21 cellular contexts compared by ENCODE assay signal in genomic region chr10:86311900-86312299, GRCh38. TPM values are rescaled to one million over a fixed set of nuclear protein-coding genes. Genes with fewer than 3 reads are reported as not detected.
DNase-seq lines count a peak whose midpoint lies in the region; ATAC-seq, FAIRE-seq and TF ChIP-seq lines count a peak whose summit lies in the region.
"Had no signal": no experiment of that assay in that cellular context is flagged by ENCODE, and none has a peak within 500 bp of the region (broad histone marks: within the 10 kb centered on the region; RNA-seq: fewer than 3 reads in every experiment).

No MANE protein-coding gene starts in this region.

- H3K4me2 ChIP-seq in K562 (ENCODE audit: insufficient read depth, low read length) (no peak overlapping the region), HepG2 (ENCODE audit: low read depth, low read length) (no peak overlapping the region)
- H3K4me2 ChIP-seq: BLaER1 had no signal

- H3K79me2 ChIP-seq in K562 (ENCODE audit: control insufficient read depth, insufficient read depth, low read length) (no peaks in the 10 kb centered on the region), HepG2 (ENCODE audit: insufficient read depth, low read length) (no peaks in the 10 kb centered on the region)

- POLR2A ChIA-PET in K562 (lab: Yijun Ruan, JAX): interaction anchor here (1.2 kb wide), 1 partner anchor 13 kb away, joined by 3 read pairs; no protein-coding TSS in a partner anchor
- POLR2A ChIA-PET in HepG2 (lab: Yijun Ruan, JAX): no interaction called here

- TF ChIP-seq POLR2A in K562 (conservative IDR thresholded peaks at IDR 0.05): no peak
- TF ChIP-seq POLR2A in HepG2 (IDR thresholded peaks at IDR 0.05; ENCODE audit: insufficient read depth in 1 of 2, low read depth in 2 of 2, low read length in 2 of 2): no peak
- TF ChIP-seq POLR2A in vagina (IDR thresholded peaks at IDR 0.05): no peak

- no peak overlapping the region for H2AFZ ChIP-seq in K562 (ENCODE audit: low read depth, low read length)
- no peak overlapping the region for H2AFZ ChIP-seq in HepG2 (ENCODE audit: low read length)

- TF ChIP-seq EP300 in K562 (IDR thresholded peaks at IDR 0.05; ENCODE audit: low read length): no peak
- TF ChIP-seq EP300 in HepG2 (IDR thresholded peaks at IDR 0.05; ENCODE audit: low read depth in 2 of 2, low read length in 2 of 2): no peak
- TF ChIP-seq EP300 in HepG2 (CRISPR knock-in tag; IDR thresholded peaks at IDR 0.05; ENCODE audit: borderline replicate concordance): no peak

- H3K9me1 ChIP-seq in K562 (ENCODE audit: control insufficient read depth, insufficient read depth, low read length): no peaks in the 10 kb centered on the region

- peak; percentile 6 for DNase-seq in CD14-positive monocyte (ENCODE audit: low spot score)
- no peak for DNase-seq in K562 (ENCODE audit: extremely low read depth in 1 of 4, low spot score in 3 of 4)
- no peak for DNase-seq in HepG2 (ENCODE audit: low spot score)
- DNase-seq in substantia nigra (lab: John Stamatoyannopoulos, UW): no peak
- DNase-seq in NCI-H2227 treated with DMSO at 0.1 percent for 48 hours (lab: John Stamatoyannopoulos, UW): no peak
- DNase-seq in vagina (ENCODE audit: extremely low spot score in 2 of 2): no peak
- DNase-seq: CD4-positive, alpha-beta T cell; Kasumi-1; MV-4-11; NCI-H1105; NCI-H1436 treated with DMSO at 0.1 percent for 48 hours; NCI-H187 treated with DMSO at 0.1 percent for 48 hours; NCI-H446 treated with DMSO at 0.1 percent for 48 hours; NCI-H526; SHP77 treated with DMSO at 0.1 percent for 48 hours had no signal

- no peak overlapping the region for H3K9ac ChIP-seq in K562 (ENCODE audit: insufficient read depth in 1 of 2, low read depth in 2 of 2, low read length in 2 of 2)
- H3K9ac ChIP-seq in HepG2 (ENCODE audit: insufficient read depth, low read depth, low read length): no peak overlapping the region
- H3K9ac ChIP-seq: BLaER1 had no signal

- H4K20me1 ChIP-seq in K562 (replicated peaks; ENCODE audit: control insufficient read depth, insufficient read depth, low read length) (no peaks in the 10 kb centered on the region), HepG2 (ENCODE audit: insufficient read depth, low read length) (no peaks in the 10 kb centered on the region)

- WGBS in K562 (ENCODE audit: insufficient coverage, low coverage, missing lambda C conversion rate): 0% methylated on average over 1 of the region's 1 CpG
- WGBS in HepG2 (ENCODE audit: low lambda C conversion rate): 0% methylated on average over 1 of the region's 1 CpG

- H3K4me1 ChIP-seq in K562 (replicated peaks in 1 of 2; ENCODE audit: control insufficient read depth in 2 of 2, insufficient read depth in 2 of 2, low read length in 2 of 2): no peaks in the 10 kb centered on the region
- H3K4me1 ChIP-seq in HepG2 (ENCODE audit: insufficient read depth, low read length): no peaks in the 10 kb centered on the region
- no peaks in the 10 kb centered on the region for H3K4me1 ChIP-seq in vagina
- H3K4me1 ChIP-seq: BLaER1 had no signal

- FAIRE-seq in K562 (lab: Jason Lieb, UNC) (no peak), HepG2 (lab: Jason Lieb, UNC) (no peak)
- FAIRE-seq: D721Med, H54 had no signal

- H3K4me3 Mint-ChIP-seq in CD14-positive monocyte: no peak overlapping the region
- H3K4me3 Mint-ChIP-seq: CD4-positive, alpha-beta T cell had no signal

- intact Hi-C loops in CD14-positive monocyte (cut with micrococcal nuclease) (no loop called here), K562 (cut with micrococcal nuclease) (no loop called here), HepG2 (cut with micrococcal nuclease; ENCODE audit: unreplicated experiment) (no loop called here), vagina (cut with DNase I) (no loop called here)

- H3K9me3 ChIP-seq in K562 (replicated peaks; ENCODE audit: control insufficient read depth, insufficient read depth, low read depth, low read length): no peaks in the 10 kb centered on the region
- H3K9me3 ChIP-seq in HepG2 (ENCODE audit: low read length): no peaks in the 10 kb centered on the region
- H3K9me3 ChIP-seq in vagina: no peaks in the 10 kb centered on the region
- H3K9me3 ChIP-seq: BLaER1 had no signal

- H3K27ac ChIP-seq in K562 (ENCODE audit: extremely low read depth, low read depth, low read length) (no peak overlapping the region), HepG2 (ENCODE audit: extremely low read length, insufficient read depth, low read length) (no peak overlapping the region), substantia nigra (ENCODE audit: low read depth, low read length, poor library complexity, severe bottlenecking) (peak overlapping the region; percentile 96), vagina (no peak overlapping the region)
- H3K27ac ChIP-seq: BLaER1 had no signal

- TF ChIP-seq RAD21 in K562 (CRISPR knock-in tag; conservative IDR thresholded peaks at IDR 0.05 in 1 of 2, IDR thresholded peaks at IDR 0.05 in 1 of 2): no peak
- no peak for TF ChIP-seq RAD21 in HepG2 (CRISPR knock-in tag; IDR thresholded peaks at IDR 0.05)

- no peak overlapping the region for H3K4me3 ChIP-seq in K562
- no peak overlapping the region for H3K4me3 ChIP-seq in HepG2 (replicated peaks in 1 of 3; ENCODE audit: insufficient read depth in 1 of 3, low read depth in 2 of 3, low read length in 3 of 3)
- no peak overlapping the region for H3K4me3 ChIP-seq in vagina
- H3K4me3 ChIP-seq: BLaER1 had no signal

- CTCF ChIA-PET in K562 (lab: Yijun Ruan, JAX; ENCODE audit: low intra/inter-chr PET ratio) (no interaction called here), HepG2 (lab: Yijun Ruan, JAX; ENCODE audit: low intra/inter-chr PET ratio, low total read pairs) (no interaction called here)

- no peak for ATAC-seq in K562
- no peak for ATAC-seq in HepG2
- no peak for ATAC-seq in HG02885 (IDR thresholded peaks at IDR 0.05; ENCODE audit: poor library complexity, unreplicated experiment)

- H3K36me3 ChIP-seq in K562 (ENCODE audit: control insufficient read depth, insufficient read depth, low read length): no peaks in the 10 kb centered on the region
- H3K36me3 ChIP-seq in HepG2 (replicated peaks in 1 of 2; ENCODE audit: control insufficient read depth in 1 of 2, insufficient read depth in 2 of 2, low read length in 2 of 2): no peaks in the 10 kb centered on the region
- no peaks in the 10 kb centered on the region for H3K36me3 ChIP-seq in vagina
- H3K36me3 ChIP-seq: BLaER1 had no signal

- H3K27me3 ChIP-seq in K562 (ENCODE audit: control insufficient read depth in 2 of 2, insufficient read depth in 2 of 2, low read length in 2 of 2): no peaks in the 10 kb centered on the region
- H3K27me3 ChIP-seq in HepG2 (ENCODE audit: control insufficient read depth in 1 of 2, insufficient read depth in 2 of 2, low read length in 2 of 2): peaks cover 0 to 7% of the 10 kb centered on the region in 2 experiments; a peak in 1 of 5 replicates
- no peaks in the 10 kb centered on the region for H3K27me3 ChIP-seq in vagina
- H3K27me3 ChIP-seq: BLaER1 had no signal

- no peaks in the 10 kb centered on the region for H3K36me3 Mint-ChIP-seq in CD14-positive monocyte

- H3K4me1 Mint-ChIP-seq in CD14-positive monocyte: no peaks in the 10 kb centered on the region

- H3K27me3 Mint-ChIP-seq in CD14-positive monocyte (ENCODE audit: low read depth in 3 of 3): peaks cover 6 to 7% (median 6%) of the 10 kb centered on the region in 3 donors

- no peak for TF ChIP-seq CTCF in CD14-positive monocyte (IDR thresholded peaks at IDR 0.05)
- TF ChIP-seq CTCF in K562 (IDR thresholded peaks at IDR 0.05 in 2 of 3, conservative IDR thresholded peaks at IDR 0.05 in 1 of 3; ENCODE audit: insufficient read depth in 2 of 3, low read depth in 1 of 3, low read length in 3 of 3): no peak
- no peak for TF ChIP-seq CTCF in HepG2 (CRISPR knock-in tag; IDR thresholded peaks at IDR 0.05)
- TF ChIP-seq CTCF in vagina (IDR thresholded peaks at IDR 0.05): no peak

- H3K27ac Mint-ChIP-seq in CD14-positive monocyte: no peak overlapping the region
- H3K27ac Mint-ChIP-seq: CD4-positive, alpha-beta T cell had no signal

- in situ Hi-C loops in K562 (cut with MboI): no loop called here
- in situ Hi-C loops in HepG2 (cut with HindIII; ENCODE audit: extremely low pct_ligation_motif_present, low pct_unique_long_range_greater_than_20kb): no loop called here

- H3K9me3 Mint-ChIP-seq in CD14-positive monocyte: peaks cover 0 to 2% (median 0%) of the 10 kb centered on the region in 7 donors
- H3K9me3 Mint-ChIP-seq: CD4-positive, alpha-beta T cell had no signal

- BruUV-seq in K562 (replicated peaks; lab: Mats Ljungman, UMichigan) (no TSS peak), HepG2 (replicated peaks; lab: Mats Ljungman, UMichigan) (no TSS peak)

RNA-seq across cellular contexts. Expression of gene GRID1, which starts 54.7 kb away (rescaled TPM):
- polyA plus RNA-seq in CD14-positive monocyte (not detected), K562 (2011; rRNA removed) (0.01 TPM in 2 replicates), K562 (2014; fragmentation: Illumina TruSeq; extraction: Trizol) (1.2 and 4.7 TPM in 2 replicates), K562 (2014; fragmentation: Nextera tagmentation; extraction: Ambion mirVana) (under 1 TPM; 0.35 to 0.55 TPM), K562 (2014; rRNA removed) (3.3 and 5.3 TPM in 2 replicates), HepG2 (2011; rRNA removed) (0.03 and 0.05 TPM in 2 replicates)
- 0.18 TPM in 1 of 2 replicates, not detected in the other for total RNA-seq in K562 (2011; cell fraction: chromatin; rRNA removed; ENCODE audit: low replicate concordance)
- 0.13 TPM in 1 of 2 replicates, not detected in the other for total RNA-seq in K562 (2011; cell fraction: nucleolus; rRNA removed)
- 0.15 TPM in 2 replicates for total RNA-seq in K562 (2011; cell fraction: nucleoplasm; rRNA removed)
- total RNA-seq in K562 (2014; rRNA removed) (3.4 and 3.8 TPM in 2 replicates), K562 (2014; rRNA removed; fragmentation: Illumina TruSeq; extraction: Trizol) (0.51 and 0.80 TPM in 2 replicates), K562 (2015; rRNA removed; fragmentation: Illumina TruSeq; extraction: Trizol) (1.8 and 2.5 TPM in 2 replicates), K562 (2021) (7.1 and 7.2 TPM in 2 replicates), HepG2 (2016; rRNA removed; fragmentation: Illumina TruSeq; extraction: Trizol) (not detected in 2 replicates), vagina (7.1 TPM)
- polyA plus RNA-seq in K562 (2011; cell fraction: cytosol; rRNA removed): not detected in 2 replicates
- 0.03 and 0.09 TPM in 2 replicates for polyA plus RNA-seq in K562 (2011; cell fraction: nucleus; rRNA removed)
- polyA plus RNA-seq in K562 (2012): 3.8 and 8.2 TPM in 2 replicates
- polyA minus RNA-seq in K562 (2011; rRNA and poly(A)+ RNA removed): 0.03 and 0.11 TPM in 2 replicates
- polyA minus RNA-seq in K562 (2011; cell fraction: cytosol; rRNA and poly(A)+ RNA removed): not detected in 2 replicates
- polyA minus RNA-seq in K562 (2011; cell fraction: nucleus; rRNA and poly(A)+ RNA removed): 0.11 TPM in 1 of 2 replicates, not detected in the other
- total RNA-seq in HepG2 (2016; cell fraction: cytosol; rRNA removed; fragmentation: Illumina TruSeq; extraction: Trizol; ENCODE audit: low read depth): not detected in 2 replicates
- total RNA-seq in HepG2 (2016; cell fraction: insoluble cytoplasmic fraction; rRNA removed; fragmentation: Illumina TruSeq; extraction: Trizol): not detected in 2 replicates
- total RNA-seq in HepG2 (2016; cell fraction: membrane; rRNA removed; fragmentation: Illumina TruSeq; extraction: Trizol): not detected in 2 replicates
- total RNA-seq in HepG2 (2016; cell fraction: nucleus; rRNA removed; fragmentation: Illumina TruSeq; extraction: Trizol): not detected in 2 replicates
- polyA plus RNA-seq in HepG2 (2011; cell fraction: cytosol; rRNA removed): 0.01 and 0.03 TPM in 2 replicates
- not detected in 2 replicates for polyA plus RNA-seq in HepG2 (2011; cell fraction: nucleus; rRNA removed)
- polyA plus RNA-seq in HepG2 (2012): not detected in 2 replicates
- polyA plus RNA-seq in HepG2 (2016; cell fraction: cytosol; fragmentation: Illumina TruSeq; extraction: Trizol; ENCODE audit: low read depth): not detected in 2 replicates
- not detected in 2 replicates for polyA plus RNA-seq in HepG2 (2016; cell fraction: insoluble cytoplasmic fraction; fragmentation: Illumina TruSeq; extraction: Trizol; ENCODE audit: low read depth)
- not detected in 2 replicates for polyA plus RNA-seq in HepG2 (2016; cell fraction: membrane; fragmentation: Illumina TruSeq; extraction: Trizol; ENCODE audit: low read depth)
- polyA plus RNA-seq in HepG2 (2016; cell fraction: nucleus; fragmentation: Illumina TruSeq; extraction: Trizol; ENCODE audit: insufficient read depth, low read depth): not detected in 2 replicates
- 5.3 TPM in 1 of 2 replicates, not detected in the other for polyA minus RNA-seq in HepG2 (2011; rRNA and poly(A)+ RNA removed; ENCODE audit: low replicate concordance)
- polyA minus RNA-seq in HepG2 (2011; cell fraction: cytosol; rRNA and poly(A)+ RNA removed): not detected in 2 replicates
- polyA minus RNA-seq in HepG2 (2011; cell fraction: nucleus; rRNA and poly(A)+ RNA removed): 0.25 TPM in 1 of 2 replicates, not detected in the other
- total RNA-seq: CD4-positive, alpha-beta T cell; M059J had no signal
- polyA plus RNA-seq: AG04450 had no signal
